ENCODE assay signal across 11 cellular contexts in the genomic region with DNA sequence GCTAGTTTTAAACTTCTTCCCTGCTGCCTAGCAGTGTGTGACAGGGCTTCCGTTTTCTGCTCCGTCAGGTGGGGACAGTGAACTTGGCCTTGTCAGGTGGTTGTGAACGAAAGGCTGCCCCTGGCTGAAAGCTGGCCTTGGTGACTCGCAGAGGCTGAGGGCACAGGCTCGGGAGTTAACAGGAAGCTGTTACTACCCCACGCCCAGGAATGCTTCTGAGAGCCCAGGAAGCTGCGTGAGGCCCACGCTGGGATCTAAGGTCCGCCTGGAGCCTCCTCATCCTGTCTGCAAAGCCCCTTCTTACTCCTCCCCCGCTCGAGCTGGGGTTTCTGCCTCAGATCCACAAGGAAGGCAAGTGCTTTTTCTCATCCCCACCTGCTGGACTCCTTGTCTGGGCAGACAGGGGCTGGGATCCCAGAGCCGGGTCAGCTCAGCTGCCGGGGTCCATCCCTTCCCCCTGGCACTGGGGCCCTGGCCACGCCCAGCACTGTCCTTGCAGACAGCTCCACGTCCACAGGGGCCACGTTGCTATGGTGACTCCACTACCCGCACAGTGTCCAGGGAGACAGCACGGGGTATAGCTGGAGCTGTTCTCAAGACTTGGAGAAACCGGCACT.
DNase-seq lines count a peak whose midpoint lies in the region; ATAC-seq and TF ChIP-seq lines count a peak whose summit lies in the region.
"Had no signal": no experiment of that assay in that cellular context is flagged by ENCODE, and none has a peak within 500 bp of the region (broad histone marks: within the 10 kb centered on the region; RNA-seq: fewer than 3 reads in every experiment).

No MANE protein-coding gene starts in this region.

- POLR2A ChIA-PET in A673 (lab: Charles Lee; ENCODE audit: low non-redundant PET) = no interaction called here

- no peak overlapping the region for H3K4me3 ChIP-seq in A673 (ENCODE audit: low read depth, low read length, poor library complexity, severe bottlenecking)
- no peak overlapping the region for H3K4me3 ChIP-seq in Peyer's patch

- H3K27me3 Mint-ChIP-seq in glutamatergic neuron (ENCODE audit: unreplicated experiment) = no peaks in the 10 kb centered on the region

- peak overlapping the region; percentile 68 for H3K27ac Mint-ChIP-seq in glutamatergic neuron (ENCODE audit: unreplicated experiment)

- DNase-seq in A673 (ENCODE audit: low spot score) = peak; percentile 24
- DNase-seq in Peyer's patch = peak in 2 of 3 donors; percentile 72 to 78
- peak; percentile 45 for DNase-seq in glutamatergic neuron
- no peak for DNase-seq in SIG-M5 treated with dmso at 0.1 percent for 504 hours (lab: John Stamatoyannopoulos, UW; ENCODE audit: unreplicated experiment)
- no peak for DNase-seq in NCI-H1694 treated with DMSO at 0.1 percent for 48 hours (lab: John Stamatoyannopoulos, UW)
- DNase-seq: DND-41; stimulated activated CD4-positive, alpha-beta T cell treated with anti-CD3 and anti-CD28 coated beads, Interleukin-4, amount 100 ng/mL, for 24 hours had no signal

- ATAC-seq in GM19397 (IDR thresholded peaks at IDR 0.05; ENCODE audit: unreplicated experiment) (peak; percentile 48), HG02642 (IDR thresholded peaks at IDR 0.05; ENCODE audit: poor library complexity, unreplicated experiment) (no peak), GM18505 (IDR thresholded peaks at IDR 0.05; ENCODE audit: unreplicated experiment) (no peak)

- CTCF ChIA-PET in A673 (lab: Charles Lee) = no interaction called here

- H3K36me3 Mint-ChIP-seq in glutamatergic neuron (ENCODE audit: unreplicated experiment) = peaks cover 8% of the 10 kb centered on the region

- H3K36me3 ChIP-seq in A673 (ENCODE audit: insufficient read depth, low read length, poor library complexity, severe bottlenecking) = no peaks in the 10 kb centered on the region
- H3K36me3 ChIP-seq in Peyer's patch = no peaks in the 10 kb centered on the region

- peak overlapping the region; percentile 9 for H3K4me3 Mint-ChIP-seq in glutamatergic neuron (ENCODE audit: unreplicated experiment)

- H3K9me3 ChIP-seq in A673 (ENCODE audit: low read depth, low read length, poor library complexity, severe bottlenecking) (no peaks in the 10 kb centered on the region), Peyer's patch (no peaks in the 10 kb centered on the region)

- no peak for TF ChIP-seq CTCF in A673 (conservative IDR thresholded peaks at IDR 0.05; ENCODE audit: low read depth, low read length)
- TF ChIP-seq CTCF in Peyer's patch (IDR thresholded peaks at IDR 0.05) = no peak
- no peak for TF ChIP-seq CTCF in glutamatergic neuron (IDR thresholded peaks at IDR 0.05; ENCODE audit: partially characterized antibody, unreplicated experiment)

- H3K27me3 ChIP-seq in A673 (replicated peaks; ENCODE audit: insufficient read depth, low read depth, low read length, poor library complexity) (no peaks in the 10 kb centered on the region), Peyer's patch (no peaks in the 10 kb centered on the region)

- TF ChIP-seq POLR2A in Peyer's patch (IDR thresholded peaks at IDR 0.05) (no peak), GM18505 (IDR thresholded peaks at IDR 0.05; ENCODE audit: borderline replicate concordance, extremely low read depth, insufficient read depth, insufficient read length) (no peak)

- peaks cover 17% of the 10 kb centered on the region for H3K4me1 Mint-ChIP-seq in glutamatergic neuron (ENCODE audit: low read depth, unreplicated experiment)

- peaks cover 8% of the 10 kb centered on the region for H3K9me3 Mint-ChIP-seq in glutamatergic neuron (ENCODE audit: unreplicated experiment)

- BruUV-seq in A673 (replicated peaks; lab: Mats Ljungman, UMichigan) = no TSS peak

- no peak overlapping the region for H3K27ac ChIP-seq in A673 (ENCODE audit: low read depth, low read length, poor library complexity, severe bottlenecking)
- H3K27ac ChIP-seq in Peyer's patch = peak overlapping the region in 1 of 4 donors; percentile 68
- H3K27ac ChIP-seq: VCaP had no signal

- H3K4me1 ChIP-seq in A673 (ENCODE audit: insufficient read depth, low read length, poor library complexity, severe bottlenecking) = no peaks in the 10 kb centered on the region
- peaks cover 0 to 5% (median 2%) of the 10 kb centered on the region in 4 donors for H3K4me1 ChIP-seq in Peyer's patch

- intact Hi-C loops in A673 (cut with micrococcal nuclease; ENCODE audit: unreplicated experiment) = no loop called here

Comparison
In these comparisons a context has a peak if more than half of its experiments do, and no peak if none do; other contexts are left out.
1. DNase-seq: peak in A673 (single experiment), Peyer's patch (2 of 3) and glutamatergic neuron (single experiment); none in SIG-M5 treated with dmso at 0.1 percent for 504 hours (single experiment) and NCI-H1694 treated with DMSO at 0.1 percent for 48 hours (single experiment).